Comparison of ENCODE assay signal across 9 cellular contexts in the genomic region with DNA sequence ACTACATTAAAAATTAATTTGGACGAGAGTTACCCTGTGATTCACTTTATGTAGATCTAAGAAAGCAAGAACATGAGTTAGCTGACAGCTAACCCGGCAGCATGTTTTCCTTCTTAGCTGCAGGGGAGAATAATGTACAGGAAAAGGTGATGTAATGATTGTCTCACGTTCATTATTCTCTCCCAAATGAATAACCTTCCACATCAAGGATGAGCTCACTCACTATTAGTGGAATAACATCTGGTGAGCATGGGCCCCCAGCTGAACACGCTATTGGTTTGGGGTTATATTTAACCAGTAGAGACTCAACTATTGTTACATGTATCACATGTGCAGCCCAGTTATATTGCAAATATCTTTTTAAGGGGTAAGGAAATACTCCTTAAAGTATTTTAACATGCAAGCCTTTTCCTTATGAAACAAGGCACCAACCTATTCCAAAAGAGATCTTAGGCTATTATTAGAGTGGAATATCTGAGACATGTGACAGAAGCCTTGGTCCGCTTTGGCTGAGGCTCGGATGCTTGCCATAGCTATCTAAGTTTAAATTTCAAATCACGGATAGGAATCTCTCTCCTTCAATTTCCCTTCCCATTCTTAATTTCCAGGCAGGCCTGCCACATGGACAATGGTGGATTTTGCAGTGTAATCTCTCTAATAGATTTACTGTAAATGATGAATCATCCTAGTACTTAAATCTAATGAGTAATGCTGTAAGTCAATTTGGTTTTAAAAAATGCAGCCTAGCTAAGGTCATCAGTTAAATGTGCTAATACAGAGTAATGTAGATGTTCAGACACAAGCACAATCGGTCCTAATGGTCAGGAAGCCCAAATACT.
DNase-seq lines count a peak whose midpoint lies in the region; ATAC-seq and TF ChIP-seq lines count a peak whose summit lies in the region.
"Had no signal": no experiment of that assay in that cellular context is flagged by ENCODE, and none has a peak within 500 bp of the region (broad histone marks: within the 10 kb centered on the region; RNA-seq: fewer than 3 reads in every experiment).

No MANE protein-coding gene starts in this region.

- no peaks in the 10 kb centered on the region for H3K27me3 ChIP-seq in skeletal muscle satellite cell (ENCODE audit: control insufficient read depth, insufficient read depth, low read length)

- in situ Hi-C loops in GM13977 (cut with MboI; ENCODE audit: low pct_unique_long_range_greater_than_20kb, low sequenced_read_pairs, unreplicated experiment): no loop called here

- no peaks in the 10 kb centered on the region for H3K9me3 Mint-ChIP-seq in activated CD4-positive, alpha-beta memory T cell treated with anti-CD3 and anti-CD28 coated beads for 36 hours
- H3K9me3 Mint-ChIP-seq: immature natural killer cell had no signal

- peaks cover 20% of the 10 kb centered on the region for H3K4me1 ChIP-seq in skeletal muscle satellite cell (ENCODE audit: control insufficient read depth, insufficient read depth, low read length)

- peak overlapping the region; percentile 26; the same call in 1 of the 2 replicates for H3K27ac ChIP-seq in SK-N-MC

- no peak overlapping the region for H3K4me3 ChIP-seq in SK-N-MC
- no peak overlapping the region for H3K4me3 ChIP-seq in skeletal muscle satellite cell (ENCODE audit: low read length)

- POLR2A ChIA-PET in activated CD4-positive, alpha-beta memory T cell treated with anti-CD3 and anti-CD28 coated beads for 36 hours (lab: Charles Lee): no interaction called here

- H3K9ac ChIP-seq in SK-N-MC (ENCODE audit: insufficient read length) (no peak overlapping the region), skeletal muscle satellite cell (ENCODE audit: low read depth, low read length) (no peak overlapping the region)

- no peaks in the 10 kb centered on the region for H3K4me1 Mint-ChIP-seq in activated CD4-positive, alpha-beta memory T cell treated with anti-CD3 and anti-CD28 coated beads for 36 hours (ENCODE audit: low read depth)
- H3K4me1 Mint-ChIP-seq: immature natural killer cell had no signal

- no peaks in the 10 kb centered on the region for H3K36me3 Mint-ChIP-seq in activated CD4-positive, alpha-beta memory T cell treated with anti-CD3 and anti-CD28 coated beads for 36 hours
- H3K36me3 Mint-ChIP-seq: immature natural killer cell had no signal

- no peaks in the 10 kb centered on the region; the same call in 1 of the 2 replicates for H3K36me3 ChIP-seq in SK-N-MC (ENCODE audit: insufficient read depth, low read length)
- no peaks in the 10 kb centered on the region for H3K36me3 ChIP-seq in skeletal muscle satellite cell (ENCODE audit: insufficient read depth, low read length)

- H3K4me3 Mint-ChIP-seq in activated CD4-positive, alpha-beta memory T cell treated with anti-CD3 and anti-CD28 coated beads for 36 hours: no peak overlapping the region
- H3K4me3 Mint-ChIP-seq: immature natural killer cell had no signal

- peaks cover 3% of the 10 kb centered on the region for H3K27me3 Mint-ChIP-seq in activated CD4-positive, alpha-beta memory T cell treated with anti-CD3 and anti-CD28 coated beads for 36 hours

- no peak for ATAC-seq in GM21529 (IDR thresholded peaks at IDR 0.05; ENCODE audit: unreplicated experiment)
- no peak for ATAC-seq in GM21447 (IDR thresholded peaks at IDR 0.05; ENCODE audit: unreplicated experiment)

- intact Hi-C loops in activated CD4-positive, alpha-beta memory T cell treated with anti-CD3 and anti-CD28 coated beads for 36 hours (cut with micrococcal nuclease): no loop called here

- H3K27ac Mint-ChIP-seq in activated CD4-positive, alpha-beta memory T cell treated with anti-CD3 and anti-CD28 coated beads for 36 hours: no peak overlapping the region
- H3K27ac Mint-ChIP-seq: immature natural killer cell had no signal

- CTCF ChIA-PET in activated CD4-positive, alpha-beta memory T cell treated with anti-CD3 and anti-CD28 coated beads for 36 hours (lab: Charles Lee): no interaction called here

- 0 out of 2 replicates have a peak, but pooled peaks cover 3% of the 10 kb centered on the region for H3K9me3 ChIP-seq in SK-N-MC (ENCODE audit: low read depth, low read length)
- no peaks in the 10 kb centered on the region for H3K9me3 ChIP-seq in skeletal muscle satellite cell (replicated peaks; ENCODE audit: low read length)

- DNase-seq in GM13977 (ENCODE audit: low spot score) (peak; percentile 15), SK-N-MC (ENCODE audit: low read depth, low spot score) (peak; percentile 18), foreskin melanocyte (peak; percentile 10), retina (no peak)
- no peak for DNase-seq in activated CD4-positive, alpha-beta memory T cell treated with anti-CD3 and anti-CD28 coated beads for 36 hours
- DNase-seq: immature natural killer cell had no signal

- peak overlapping the region; percentile 7 for H3K4me2 ChIP-seq in skeletal muscle satellite cell (ENCODE audit: low read length)

- no peak for TF ChIP-seq CTCF in GM13977 (IDR thresholded peaks at IDR 0.05; ENCODE audit: extremely low read depth, insufficient read depth, missing control alignments)

Comparison
In these comparisons a context has a peak if more than half of its experiments do, and no peak if none do; other contexts are left out.
1. DNase-seq: peak in GM13977 (single experiment), SK-N-MC (single experiment) and foreskin melanocyte (single experiment); none in retina (single experiment) and activated CD4-positive, alpha-beta memory T cell treated with anti-CD3 and anti-CD28 coated beads for 36 hours (single experiment).